Comparison of ENCODE assay signal across 21 cellular contexts in the genomic region with DNA sequence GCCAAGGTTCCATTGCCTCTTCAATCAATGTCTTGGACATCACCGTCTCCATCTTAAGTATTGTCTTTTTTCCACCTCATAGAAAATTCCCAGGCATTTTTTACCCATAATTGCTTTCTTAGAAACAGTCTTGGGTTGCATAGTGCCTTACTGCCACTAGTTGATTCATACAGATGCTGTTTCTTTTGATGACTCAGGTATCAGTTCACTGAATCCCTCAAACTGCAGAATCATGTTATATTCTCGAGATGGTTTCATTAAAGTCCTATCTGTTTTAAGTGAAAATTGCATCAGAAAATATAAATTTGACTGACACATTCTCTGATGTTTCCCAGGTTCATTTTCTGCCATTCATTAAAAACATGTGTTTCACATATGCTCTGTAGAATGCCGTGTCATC.
DNase-seq lines count a peak whose midpoint lies in the region; ATAC-seq, FAIRE-seq and TF ChIP-seq lines count a peak whose summit lies in the region.
"Had no signal": no experiment of that assay in that cellular context is flagged by ENCODE, and none has a peak within 500 bp of the region (broad histone marks: within the 10 kb centered on the region; RNA-seq: fewer than 3 reads in every experiment).

No MANE protein-coding gene starts in this region.

- peaks cover 5% of the 10 kb centered on the region for H3K4me1 Mint-ChIP-seq in endodermal cell
- H3K4me1 Mint-ChIP-seq in CD8-positive, alpha-beta memory T cell, result no peaks in the 10 kb centered on the region

- in situ Hi-C loops in transverse colon (cut with MboI; ENCODE audit: low pct_ligation_motif_present in 1 of 4, low pct_unique_long_range_greater_than_20kb in 1 of 4, low sequenced_read_pairs in 3 of 4), result no loop called here

- H3K4me2 ChIP-seq in A549, result no peak overlapping the region

- H3K27ac ChIP-seq in A549, result no peak overlapping the region
- H3K27ac ChIP-seq in endodermal cell (ENCODE audit: low read depth, low read length), result no peak overlapping the region
- H3K27ac ChIP-seq in CD8-positive, alpha-beta memory T cell (ENCODE audit: low read depth, low read length), result no peak overlapping the region
- no peak overlapping the region for H3K27ac ChIP-seq in transverse colon
- H3K27ac ChIP-seq: SJSA1 had no signal

- ATAC-seq in A549 (peak; percentile 45 to 64; a peak in 3 of 6 replicates), HG02884 (IDR thresholded peaks at IDR 0.05; ENCODE audit: unreplicated experiment) (no peak)

- H3K4me3 ChIP-seq in A549 (no peak overlapping the region), endodermal cell (ENCODE audit: low read length) (no peak overlapping the region), transverse colon (no peak overlapping the region)
- no peak overlapping the region for H3K4me3 ChIP-seq in CD8-positive, alpha-beta memory T cell (ENCODE audit: low read length)
- H3K4me3 ChIP-seq: SJSA1 had no signal

- no peaks in the 10 kb centered on the region for H3K9me3 Mint-ChIP-seq in endodermal cell
- H3K9me3 Mint-ChIP-seq in CD8-positive, alpha-beta memory T cell, result peaks cover 6 to 26% (median 21%) of the 10 kb centered on the region in 5 donors

- intact Hi-C loops in transverse colon (cut with DNase I; ENCODE audit: low total_unique reads), result no loop called here

- H3K36me3 ChIP-seq in endodermal cell (ENCODE audit: control insufficient read depth, insufficient read depth, low read length), result no peaks in the 10 kb centered on the region
- no peaks in the 10 kb centered on the region for H3K36me3 ChIP-seq in CD8-positive, alpha-beta memory T cell (ENCODE audit: insufficient read depth, low read length)
- H3K36me3 ChIP-seq in transverse colon, result no peaks in the 10 kb centered on the region
- H3K36me3 ChIP-seq: SJSA1 had no signal

- CTCF ChIA-PET in A549 (lab: Yijun Ruan, JAX), result no interaction called here
- CTCF ChIA-PET in CD8-positive, alpha-beta memory T cell (lab: Charles Lee), result no interaction called here

- H3K9ac ChIP-seq in endodermal cell (ENCODE audit: extremely low read depth, low read length, poor library complexity, severe bottlenecking), result no peak overlapping the region

- H3K27me3 ChIP-seq in endodermal cell (ENCODE audit: control insufficient read depth, insufficient read depth, low read length, poor library complexity, severe bottlenecking) (no peaks in the 10 kb centered on the region), transverse colon (no peaks in the 10 kb centered on the region)
- H3K27me3 ChIP-seq in CD8-positive, alpha-beta memory T cell (ENCODE audit: insufficient read depth, low read length, poor library complexity, severe bottlenecking), result no peaks in the 10 kb centered on the region
- H3K27me3 ChIP-seq: SJSA1 had no signal

- peak; percentile 2 to 5 for DNase-seq in A549 (ENCODE audit: low read depth in 1 of 2, low spot score in 1 of 2)
- peak; percentile 3 for DNase-seq in HPDE6-E6E7 (ENCODE audit: extremely low spot score)
- DNase-seq in SK-N-DZ (ENCODE audit: low spot score), result peak; percentile 32
- DNase-seq in endodermal cell, result no peak
- no peak for DNase-seq in CD8-positive, alpha-beta memory T cell
- DNase-seq in NCI-H446 treated with DMSO at 0.1 percent for 48 hours (lab: John Stamatoyannopoulos, UW), result no peak
- no peak for DNase-seq in transverse colon
- DNase-seq: AML-193, DMS79, GDM1, HFFc6, Kasumi-1, NCI-H1417, NCI-H2029, NCI-H2171 treated with DMSO at 0.1 percent for 48 hours, NCI-H510A treated with DMSO at 0.1 percent for 48 hours, RPMI8226 had no signal

- no peak overlapping the region for H3K4me3 Mint-ChIP-seq in endodermal cell
- H3K4me3 Mint-ChIP-seq in CD8-positive, alpha-beta memory T cell, result no peak overlapping the region
- H3K4me3 Mint-ChIP-seq: HFFc6; T-helper 1 cell treated with Interleukin-12 subunit alpha and Interleukin-12 subunit beta and Interleukin-4 antibody, amounts not matched to agents 30 μg/mL and 1 μg/mL, for 36 hours had no signal

- TF ChIP-seq EP300 in A549 (IDR thresholded peaks at IDR 0.05) (no peak), transverse colon (IDR thresholded peaks at IDR 0.05; ENCODE audit: low read depth) (no peak)

- no peaks in the 10 kb centered on the region for H3K36me3 Mint-ChIP-seq in endodermal cell (ENCODE audit: low read depth)
- no peaks in the 10 kb centered on the region for H3K36me3 Mint-ChIP-seq in CD8-positive, alpha-beta memory T cell

- H3K4me1 ChIP-seq in A549 (no peaks in the 10 kb centered on the region), endodermal cell (ENCODE audit: control insufficient read depth, insufficient read depth, low read length) (peaks cover 5% of the 10 kb centered on the region), transverse colon (no peaks in the 10 kb centered on the region)
- no peaks in the 10 kb centered on the region for H3K4me1 ChIP-seq in CD8-positive, alpha-beta memory T cell (ENCODE audit: insufficient read depth, low read length)
- H3K4me1 ChIP-seq: SJSA1 had no signal

- TF ChIP-seq POLR2A in A549 (IDR thresholded peaks at IDR 0.05; ENCODE audit: low read length), result no peak
- TF ChIP-seq POLR2A in transverse colon (IDR thresholded peaks at IDR 0.05), result no peak

- POLR2A ChIA-PET in A549 (lab: Yijun Ruan, JAX), result no interaction called here
- POLR2A ChIA-PET in CD8-positive, alpha-beta memory T cell (lab: Charles Lee), result no interaction called here

- H3K9me3 ChIP-seq in A549 (no peaks in the 10 kb centered on the region), endodermal cell (ENCODE audit: control insufficient read depth, low read length) (no peaks in the 10 kb centered on the region), transverse colon (no peaks in the 10 kb centered on the region)
- H3K9me3 ChIP-seq in CD8-positive, alpha-beta memory T cell (ENCODE audit: low read length), result no peaks in the 10 kb centered on the region
- H3K9me3 ChIP-seq: SJSA1 had no signal

- no peak for FAIRE-seq in A549 (lab: Jason Lieb, UNC)
- FAIRE-seq: GM12892 had no signal

- H3K27ac Mint-ChIP-seq in endodermal cell, result no peak overlapping the region
- H3K27ac Mint-ChIP-seq in CD8-positive, alpha-beta memory T cell, result no peak overlapping the region
- H3K27ac Mint-ChIP-seq: HFFc6; T-helper 1 cell treated with Interleukin-12 subunit alpha and Interleukin-12 subunit beta and Interleukin-4 antibody, amounts not matched to agents 30 μg/mL and 1 μg/mL, for 36 hours had no signal

- no peak for TF ChIP-seq RAD21 in A549 (conservative IDR thresholded peaks at IDR 0.05 in 1 of 2, IDR thresholded peaks at IDR 0.05 in 1 of 2)

- 61% methylated on average over 3 of the region's 3 CpGs for WGBS in A549 (ENCODE audit: missing lambda C conversion rate)
- 92 to 93% methylated on average over 1 to 3 of the region's 3 CpGs for WGBS in endodermal cell (ENCODE audit: insufficient coverage in 1 of 2, insufficient read length in 1 of 2), 2 experiments
- 61 to 63% methylated on average over 3 of the region's 3 CpGs for WGBS in transverse colon (ENCODE audit: low coverage in 1 of 2), 2 donors

- H3K27me3 Mint-ChIP-seq in endodermal cell (ENCODE audit: insufficient read depth), result no peaks in the 10 kb centered on the region
- no peaks in the 10 kb centered on the region for H3K27me3 Mint-ChIP-seq in CD8-positive, alpha-beta memory T cell

- TF ChIP-seq CTCF in A549 (IDR thresholded peaks at IDR 0.05), result no peak
- TF ChIP-seq CTCF in endodermal cell (conservative IDR thresholded peaks at IDR 0.05), result peak; percentile 15
- TF ChIP-seq CTCF in transverse colon (IDR thresholded peaks at IDR 0.05), result no peak

TF ChIP-seq in A549, 52 proteins besides CTCF, POLR2A, EP300 and RAD21:
- TF ChIP-seq MAFK (IDR thresholded peaks at IDR 0.05; ENCODE audit: partially characterized antibody) (peak; percentile 67), CBX2 (IDR thresholded peaks at IDR 0.05; ENCODE audit: borderline replicate concordance, low read depth) (no peak), FOSL2 (IDR thresholded peaks at IDR 0.05) (no peak), FOSL2 (CRISPR knock-in tag; IDR thresholded peaks at IDR 0.05) (peak; percentile 7; the same call in 1 of the 2 replicates)

Comparison
In these comparisons a context has a peak if more than half of its experiments do, and no peak if none do; other contexts are left out.
1. DNase-seq: peak in A549 (2 of 2), HPDE6-E6E7 (single experiment) and SK-N-DZ (single experiment); none in endodermal cell (single experiment), CD8-positive, alpha-beta memory T cell (0 of 5), NCI-H446 treated with DMSO at 0.1 percent for 48 hours (single experiment) and transverse colon (single experiment).